ENCODE assay signal across 17 cellular contexts in the genomic region with DNA sequence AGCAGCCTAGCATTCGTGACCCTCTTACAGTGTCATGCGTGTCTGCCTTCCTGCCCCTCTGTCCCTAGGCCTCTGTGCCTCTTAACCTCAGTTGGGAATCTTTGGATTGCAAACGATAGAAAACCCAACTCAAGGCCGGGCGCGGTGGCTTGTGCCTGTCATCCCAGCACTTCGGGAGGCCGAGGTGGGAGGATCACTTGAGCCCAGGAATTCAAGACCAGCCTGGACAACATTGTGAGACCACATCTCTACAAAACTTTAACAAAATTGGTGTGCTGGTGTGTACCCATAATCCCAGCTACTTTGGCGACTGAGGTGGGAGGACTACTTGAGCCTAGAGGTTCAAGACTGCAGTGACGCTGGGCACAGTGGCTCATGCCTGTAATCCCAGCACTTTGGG. TPM values are rescaled to one million over a fixed set of nuclear protein-coding genes. Genes with fewer than 3 reads are reported as not detected.
DNase-seq lines count a peak whose midpoint lies in the region; ATAC-seq, FAIRE-seq and TF ChIP-seq lines count a peak whose summit lies in the region.
"Had no signal": no experiment of that assay in that cellular context is flagged by ENCODE, and none has a peak within 500 bp of the region (broad histone marks: within the 10 kb centered on the region; RNA-seq: fewer than 3 reads in every experiment).

No MANE protein-coding gene starts in this region.

- no peak overlapping the region for H2AK5ac ChIP-seq in neuronal stem cell (ENCODE audit: low read depth, low read length)

- POLR2A ChIA-PET in K562 (lab: Yijun Ruan, JAX), result interaction anchor here (0.6 to 2.1 kb wide), 13 partner anchors 11 to 538 kb away, joined by 3 to 14 read pairs (median 4); a partner anchor contains a TSS

- H3K27ac ChIP-seq in HUES6 (ENCODE audit: low read depth, low read length), result no peak overlapping the region
- H3K27ac ChIP-seq in K562 (ENCODE audit: extremely low read depth, low read depth, low read length), result peak overlapping the region; percentile 95
- H3K27ac ChIP-seq in neuronal stem cell (replicated peaks; ENCODE audit: low read length), result no peak overlapping the region
- H3K27ac ChIP-seq: left lung had no signal

- no peak overlapping the region for H2BK5ac ChIP-seq in neuronal stem cell (ENCODE audit: low read length)

- H3K79me1 ChIP-seq in neuronal stem cell (ENCODE audit: low read depth, low read length), result peaks cover 5% of the 10 kb centered on the region

- FAIRE-seq in K562 (lab: Jason Lieb, UNC), result no peak

- no peak overlapping the region for H3K18ac ChIP-seq in neuronal stem cell (ENCODE audit: low read length)

- H3K36me3 ChIP-seq in HUES6 (ENCODE audit: control insufficient read depth, insufficient read depth, low read length), result peaks cover 47% of the 10 kb centered on the region
- peaks cover 33% of the 10 kb centered on the region for H3K36me3 ChIP-seq in K562 (ENCODE audit: control insufficient read depth, insufficient read depth, low read length)
- H3K36me3 ChIP-seq in neuronal stem cell (replicated peaks in 1 of 2; ENCODE audit: control insufficient read depth in 2 of 2, insufficient read depth in 2 of 2, low read length in 2 of 2), result peaks cover 5 to 9% of the 10 kb centered on the region in 2 donors

- H3K4me3 ChIP-seq in HUES6 (ENCODE audit: low read depth, low read length) (no peak overlapping the region), K562 (no peak overlapping the region), neuronal stem cell (ENCODE audit: low read length in 2 of 2) (no peak overlapping the region)
- H3K4me3 ChIP-seq: left lung had no signal

- H3K9ac ChIP-seq in HUES6 (ENCODE audit: low read length) (peak overlapping the region; percentile 3), K562 (ENCODE audit: insufficient read depth in 1 of 2, low read depth in 2 of 2, low read length in 2 of 2) (peak overlapping the region; percentile 68 to 82; a peak in 2 of 4 replicates), neuronal stem cell (ENCODE audit: low read depth, low read length, poor library complexity) (no peak overlapping the region)

- H2BK15ac ChIP-seq in neuronal stem cell (ENCODE audit: low read length), result no peak overlapping the region

- H2BK120ac ChIP-seq in neuronal stem cell (ENCODE audit: low read depth, low read length), result peak overlapping the region; percentile 22

- H3K4me2 ChIP-seq in K562 (ENCODE audit: insufficient read depth, low read length) (peak overlapping the region; percentile 56), neuronal stem cell (ENCODE audit: insufficient read depth, low read length, poor library complexity, severe bottlenecking) (no peak overlapping the region)

- H3K4me1 ChIP-seq in HUES6 (ENCODE audit: control insufficient read depth, insufficient read depth, low read length), result peaks cover 12% of the 10 kb centered on the region; the same call in 1 of the 2 replicates
- peaks cover 14 to 27% of the 10 kb centered on the region in 2 experiments for H3K4me1 ChIP-seq in K562 (replicated peaks in 1 of 2; ENCODE audit: control insufficient read depth in 2 of 2, insufficient read depth in 2 of 2, low read length in 2 of 2)
- H3K4me1 ChIP-seq in neuronal stem cell (ENCODE audit: control insufficient read depth in 2 of 2, insufficient read depth in 1 of 2, low read depth in 1 of 2, low read length in 2 of 2), result peaks cover 9% of the 10 kb centered on the region in 2 donors
- H3K4me1 ChIP-seq: left lung had no signal

- H4K8ac ChIP-seq in neuronal stem cell (ENCODE audit: low read depth, low read length), result no peak overlapping the region

- no peak overlapping the region for H2BK12ac ChIP-seq in neuronal stem cell (ENCODE audit: low read length)

- no peak overlapping the region for H4K91ac ChIP-seq in neuronal stem cell (ENCODE audit: low read depth, low read length, poor library complexity)

- DNase-seq in T-helper 2 cell treated with Interferon-gamma antibody and Interleukin-4, amounts not matched to agents 5 μg/mL and 100 μg/mL, for 36 hours (ENCODE audit: low spot score), result no peak
- DNase-seq in T-helper 2 cell, result no peak
- DNase-seq in K562 (ENCODE audit: extremely low read depth in 1 of 4, low spot score in 3 of 4), result no peak
- DNase-seq in neuronal stem cell (ENCODE audit: low spot score), result no peak
- DNase-seq in stimulated activated naive B cell treated with anti-CD40 and anti-IgM and Interleukin-4, amounts not matched to agents 10 μg/mL and 1 μg/mL and 100 μg/mL, for 72 hours, result no peak
- no peak for DNase-seq in erythroblast (lab: John Stamatoyannopoulos, UW)
- DNase-seq in activated naive CD8-positive, alpha-beta T cell treated with anti-CD3 and anti-CD28 coated beads, Interleukin-2, amount 50 U/mL, for 24 hours, result no peak
- DNase-seq: activated CD4-positive, CD25-positive, alpha-beta regulatory T cell; activated CD8-positive, alpha-beta memory T cell treated with anti-CD3 and anti-CD28 coated beads, Interleukin-2, amount 10 ng/mL, durations not matched to agents 7 days and 5 days; left lung; naive B cell; NCI-H2107; NCI-H526 treated with DMSO at 0.1 percent for 48 hours had no signal

- CTCF ChIA-PET in K562 (lab: Yijun Ruan, JAX; ENCODE audit: low intra/inter-chr PET ratio), result no interaction called here

- no peak for TF ChIP-seq CTCF in K562 (IDR thresholded peaks at IDR 0.05 in 2 of 3, conservative IDR thresholded peaks at IDR 0.05 in 1 of 3; ENCODE audit: insufficient read depth in 2 of 3, low read depth in 1 of 3, low read length in 3 of 3)

- H3K4me3 Mint-ChIP-seq in T-helper 2 cell treated with Interferon-gamma antibody and Interleukin-4, amounts not matched to agents 5 μg/mL and 100 μg/mL, for 36 hours, result no peak overlapping the region
- H3K4me3 Mint-ChIP-seq in stimulated activated naive B cell treated with anti-CD40 and anti-IgM and Interleukin-4, amounts not matched to agents 10 μg/mL and 1 μg/mL and 100 μg/mL, for 72 hours, result no peak overlapping the region
- H3K4me3 Mint-ChIP-seq in activated naive CD8-positive, alpha-beta T cell treated with anti-CD3 and anti-CD28 coated beads, Interleukin-2, amount 50 U/mL, for 24 hours, result no peak overlapping the region
- H3K4me3 Mint-ChIP-seq: activated CD8-positive, alpha-beta memory T cell treated with anti-CD3 and anti-CD28 coated beads, Interleukin-2, amount 10 ng/mL, durations not matched to agents 7 days and 5 days; activated naive CD4-positive, alpha-beta T cell treated with anti-CD3 and anti-CD28 coated beads, Interleukin-2, amount 50 U/mL, for 24 hours; CD14-positive monocyte; IgD-negative memory B cell; naive B cell had no signal

- H3K14ac ChIP-seq in neuronal stem cell (ENCODE audit: low read length), result no peak overlapping the region

- no peak for TF ChIP-seq EP300 in K562 (IDR thresholded peaks at IDR 0.05; ENCODE audit: low read length)

- H3K9me3 Mint-ChIP-seq in T-helper 2 cell treated with Interferon-gamma antibody and Interleukin-4, amounts not matched to agents 5 μg/mL and 100 μg/mL, for 36 hours, result no peaks in the 10 kb centered on the region
- no peaks in the 10 kb centered on the region for H3K9me3 Mint-ChIP-seq in stimulated activated naive B cell treated with anti-CD40 and anti-IgM and Interleukin-4, amounts not matched to agents 10 μg/mL and 1 μg/mL and 100 μg/mL, for 72 hours
- H3K9me3 Mint-ChIP-seq in activated naive CD8-positive, alpha-beta T cell treated with anti-CD3 and anti-CD28 coated beads, Interleukin-2, amount 50 U/mL, for 24 hours, result no peaks in the 10 kb centered on the region
- H3K9me3 Mint-ChIP-seq: activated naive CD4-positive, alpha-beta T cell treated with anti-CD3 and anti-CD28 coated beads, Interleukin-2, amount 50 U/mL, for 24 hours; CD14-positive monocyte; IgD-negative memory B cell; naive B cell had no signal

- H3K27me3 ChIP-seq in HUES6 (ENCODE audit: control insufficient read depth, insufficient read depth, low read length), result no peaks in the 10 kb centered on the region
- H3K27me3 ChIP-seq in K562 (ENCODE audit: control insufficient read depth in 2 of 2, insufficient read depth in 2 of 2, low read length in 2 of 2), result no peaks in the 10 kb centered on the region
- H3K27me3 ChIP-seq in neuronal stem cell (ENCODE audit: control insufficient read depth in 3 of 3, insufficient read depth in 3 of 3, low read depth in 1 of 3, low read length in 3 of 3), result no peaks in the 10 kb centered on the region
- H3K27me3 ChIP-seq: left lung had no signal

- H3K27ac Mint-ChIP-seq in T-helper 2 cell treated with Interferon-gamma antibody and Interleukin-4, amounts not matched to agents 5 μg/mL and 100 μg/mL, for 36 hours, result peak overlapping the region; percentile 60
- H3K27ac Mint-ChIP-seq in stimulated activated naive B cell treated with anti-CD40 and anti-IgM and Interleukin-4, amounts not matched to agents 10 μg/mL and 1 μg/mL and 100 μg/mL, for 72 hours, result no peak overlapping the region
- no peak overlapping the region for H3K27ac Mint-ChIP-seq in activated naive CD8-positive, alpha-beta T cell treated with anti-CD3 and anti-CD28 coated beads, Interleukin-2, amount 50 U/mL, for 24 hours
- H3K27ac Mint-ChIP-seq: activated CD8-positive, alpha-beta memory T cell treated with anti-CD3 and anti-CD28 coated beads, Interleukin-2, amount 10 ng/mL, durations not matched to agents 7 days and 5 days; activated naive CD4-positive, alpha-beta T cell treated with anti-CD3 and anti-CD28 coated beads, Interleukin-2, amount 50 U/mL, for 24 hours had no signal

- H3K9me3 ChIP-seq in HUES6 (ENCODE audit: control insufficient read depth, insufficient read depth, low read depth, low read length), result no peaks in the 10 kb centered on the region
- H3K9me3 ChIP-seq in K562 (replicated peaks; ENCODE audit: control insufficient read depth, insufficient read depth, low read depth, low read length), result no peaks in the 10 kb centered on the region
- no peaks in the 10 kb centered on the region for H3K9me3 ChIP-seq in neuronal stem cell (replicated peaks in 1 of 2; ENCODE audit: control insufficient read depth in 2 of 2, insufficient read depth in 1 of 2, low read depth in 1 of 2, low read length in 2 of 2)
- H3K9me3 ChIP-seq: left lung had no signal

- WGBS in K562 (ENCODE audit: insufficient coverage, low coverage, missing lambda C conversion rate), result 46% methylated on average over 10 of the region's 10 CpGs
- no CpG with 5 or more reads among the region's 10 CpGs for WGBS in neuronal stem cell (ENCODE audit: extremely low coverage in 2 of 2, insufficient read length in 2 of 2, insufficient replicate concordance in 1 of 2), 2 donors

- peaks cover 10% of the 10 kb centered on the region for H3K36me3 Mint-ChIP-seq in T-helper 2 cell treated with Interferon-gamma antibody and Interleukin-4, amounts not matched to agents 5 μg/mL and 100 μg/mL, for 36 hours (ENCODE audit: low read depth)
- peaks cover 20 to 47% of the 10 kb centered on the region in 2 donors for H3K36me3 Mint-ChIP-seq in stimulated activated naive B cell treated with anti-CD40 and anti-IgM and Interleukin-4, amounts not matched to agents 10 μg/mL and 1 μg/mL and 100 μg/mL, for 72 hours
- H3K36me3 Mint-ChIP-seq in activated naive CD8-positive, alpha-beta T cell treated with anti-CD3 and anti-CD28 coated beads, Interleukin-2, amount 50 U/mL, for 24 hours (ENCODE audit: low read depth), result peaks cover 10% of the 10 kb centered on the region
- H3K36me3 Mint-ChIP-seq: CD14-positive monocyte, naive B cell had no signal

- intact Hi-C loops in K562 (cut with micrococcal nuclease), result no loop called here

- H3K79me2 ChIP-seq in K562 (ENCODE audit: control insufficient read depth, insufficient read depth, low read length), result 0 out of 3 replicates have a peak, but pooled peaks cover 2% of the 10 kb centered on the region

- in situ Hi-C loops in K562 (cut with MboI), result no loop called here

- no peak for ATAC-seq in K562
- no peak for ATAC-seq in stimulated activated naive B cell treated with anti-CD40 and anti-IgM and Interleukin-4, amounts not matched to agents 10 μg/mL and 1 μg/mL and 100 μg/mL, for 72 hours (replicated peaks)
- no peak for ATAC-seq in activated naive CD8-positive, alpha-beta T cell treated with anti-CD3 and anti-CD28 coated beads, Interleukin-2, amount 50 U/mL, for 24 hours

- no peak for TF ChIP-seq RAD21 in K562 (CRISPR knock-in tag; conservative IDR thresholded peaks at IDR 0.05 in 1 of 2, IDR thresholded peaks at IDR 0.05 in 1 of 2)

- no peak for TF ChIP-seq POLR2A in K562 (conservative IDR thresholded peaks at IDR 0.05)
- TF ChIP-seq POLR2A in erythroblast (IDR thresholded peaks at IDR 0.05; ENCODE audit: low read length), result no peak

- no peaks in the 10 kb centered on the region for H3K27me3 Mint-ChIP-seq in T-helper 2 cell treated with Interferon-gamma antibody and Interleukin-4, amounts not matched to agents 5 μg/mL and 100 μg/mL, for 36 hours (ENCODE audit: low read depth)
- no peaks in the 10 kb centered on the region for H3K27me3 Mint-ChIP-seq in stimulated activated naive B cell treated with anti-CD40 and anti-IgM and Interleukin-4, amounts not matched to agents 10 μg/mL and 1 μg/mL and 100 μg/mL, for 72 hours
- no peaks in the 10 kb centered on the region for H3K27me3 Mint-ChIP-seq in activated naive CD8-positive, alpha-beta T cell treated with anti-CD3 and anti-CD28 coated beads, Interleukin-2, amount 50 U/mL, for 24 hours
- H3K27me3 Mint-ChIP-seq: activated CD8-positive, alpha-beta memory T cell treated with anti-CD3 and anti-CD28 coated beads, Interleukin-2, amount 10 ng/mL, durations not matched to agents 7 days and 5 days; activated naive CD4-positive, alpha-beta T cell treated with anti-CD3 and anti-CD28 coated beads, Interleukin-2, amount 50 U/mL, for 24 hours; IgD-negative memory B cell; naive B cell had no signal

- peaks cover 1% of the 10 kb centered on the region for H3K4me1 Mint-ChIP-seq in T-helper 2 cell treated with Interferon-gamma antibody and Interleukin-4, amounts not matched to agents 5 μg/mL and 100 μg/mL, for 36 hours (ENCODE audit: low read depth)
- H3K4me1 Mint-ChIP-seq in stimulated activated naive B cell treated with anti-CD40 and anti-IgM and Interleukin-4, amounts not matched to agents 10 μg/mL and 1 μg/mL and 100 μg/mL, for 72 hours, result peaks cover 11 to 16% of the 10 kb centered on the region in 2 donors
- peaks cover 9% of the 10 kb centered on the region for H3K4me1 Mint-ChIP-seq in activated naive CD8-positive, alpha-beta T cell treated with anti-CD3 and anti-CD28 coated beads, Interleukin-2, amount 50 U/mL, for 24 hours
- H3K4me1 Mint-ChIP-seq: activated CD8-positive, alpha-beta memory T cell treated with anti-CD3 and anti-CD28 coated beads, Interleukin-2, amount 10 ng/mL, durations not matched to agents 7 days and 5 days had no signal

- no peak overlapping the region for H3K23ac ChIP-seq in neuronal stem cell (ENCODE audit: low read depth, low read length, poor library complexity)

- H3K9me1 ChIP-seq in K562 (ENCODE audit: control insufficient read depth, insufficient read depth, low read length), result peaks cover 10% of the 10 kb centered on the region

- H3K4ac ChIP-seq in neuronal stem cell (ENCODE audit: low read length), result no peak overlapping the region

- H2AFZ ChIP-seq in K562 (ENCODE audit: low read depth, low read length), result peak overlapping the region; percentile 78
- peak overlapping the region; percentile 62 for H2AFZ ChIP-seq in neuronal stem cell (ENCODE audit: low read length)

- 0 out of 2 replicates have a peak, but pooled peaks cover 4% of the 10 kb centered on the region for H4K20me1 ChIP-seq in K562 (replicated peaks; ENCODE audit: control insufficient read depth, insufficient read depth, low read length)

- BruUV-seq in K562 (replicated peaks; lab: Mats Ljungman, UMichigan), result no TSS peak

RNA-seq across cellular contexts. Expression of a gene that starts 36.7 kb away (rescaled TPM):
- 35.7 and 82.7 TPM in 2 replicates for total RNA-seq in K562 (2011; cell fraction: chromatin; rRNA removed; ENCODE audit: low replicate concordance)
- total RNA-seq in K562 (2011; cell fraction: nucleolus; rRNA removed), result 44.5 and 46.5 TPM in 2 replicates
- 44.1 and 47.5 TPM in 2 replicates for total RNA-seq in K562 (2011; cell fraction: nucleoplasm; rRNA removed)
- total RNA-seq in K562 (2014; rRNA removed) (9.0 and 11.2 TPM in 2 replicates), K562 (2014; rRNA removed; fragmentation: Illumina TruSeq; extraction: Trizol) (4.7 and 7.4 TPM in 2 replicates), K562 (2015; rRNA removed; fragmentation: Illumina TruSeq; extraction: Trizol) (6.5 and 7.0 TPM in 2 replicates), K562 (2021) (17.0 and 18.6 TPM in 2 replicates)
- polyA plus RNA-seq in K562 (2011; rRNA removed) (7.2 and 11.4 TPM in 2 replicates), K562 (2014; fragmentation: Illumina TruSeq; extraction: Trizol) (10.1 and 11.4 TPM in 2 replicates), K562 (2014; fragmentation: Nextera tagmentation; extraction: Ambion mirVana) (1 to 10 TPM; 1.7 to 3.8 TPM), K562 (2014; rRNA removed) (12.2 and 18.5 TPM in 2 replicates)
- polyA plus RNA-seq in K562 (2011; cell fraction: cytosol; rRNA removed), result 10.3 and 15.3 TPM in 2 replicates
- polyA plus RNA-seq in K562 (2011; cell fraction: nucleus; rRNA removed), result 28.6 and 45.5 TPM in 2 replicates
- polyA plus RNA-seq in K562 (2012), result 6.7 and 14.1 TPM in 2 replicates
- polyA minus RNA-seq in K562 (2011; rRNA and poly(A)+ RNA removed), result 13.6 and 16.5 TPM in 2 replicates
- polyA minus RNA-seq in K562 (2011; cell fraction: cytosol; rRNA and poly(A)+ RNA removed), result 7.0 and 11.8 TPM in 2 replicates
- 8.1 and 13.1 TPM in 2 replicates for polyA minus RNA-seq in K562 (2011; cell fraction: nucleus; rRNA and poly(A)+ RNA removed)
- polyA plus RNA-seq in neuronal stem cell (2013, experiment 1 of 2), result 11.1 TPM
- 11.1 TPM for polyA plus RNA-seq in neuronal stem cell (2013, experiment 2 of 2)

RNA-seq across cellular contexts. Expression of a gene that starts 44.2 kb away (rescaled TPM):
- total RNA-seq in K562 (2011; cell fraction: chromatin; rRNA removed; ENCODE audit: low replicate concordance), result 78.6 and 99.1 TPM in 2 replicates
- total RNA-seq in K562 (2011; cell fraction: nucleolus; rRNA removed), result 34.0 and 38.0 TPM in 2 replicates
- 43.6 and 46.6 TPM in 2 replicates for total RNA-seq in K562 (2011; cell fraction: nucleoplasm; rRNA removed)
- total RNA-seq in K562 (2014; rRNA removed) (3.5 and 3.9 TPM in 2 replicates), K562 (2014; rRNA removed; fragmentation: Illumina TruSeq; extraction: Trizol) (3.1 and 3.9 TPM in 2 replicates), K562 (2015; rRNA removed; fragmentation: Illumina TruSeq; extraction: Trizol) (4.3 and 4.8 TPM in 2 replicates), K562 (2021) (10.1 and 10.4 TPM in 2 replicates)
- polyA plus RNA-seq in K562 (2011; rRNA removed) (4.0 and 6.3 TPM in 2 replicates), K562 (2014; fragmentation: Illumina TruSeq; extraction: Trizol) (4.3 and 5.4 TPM in 2 replicates), K562 (2014; fragmentation: Nextera tagmentation; extraction: Ambion mirVana) (under 1 TPM; 0.13 to 0.45 TPM), K562 (2014; rRNA removed) (8.8 and 9.5 TPM in 2 replicates)
- polyA plus RNA-seq in K562 (2011; cell fraction: cytosol; rRNA removed), result 1.2 and 2.6 TPM in 2 replicates
- 21.6 and 23.6 TPM in 2 replicates for polyA plus RNA-seq in K562 (2011; cell fraction: nucleus; rRNA removed)
- 3.9 and 4.4 TPM in 2 replicates for polyA plus RNA-seq in K562 (2012)
- polyA minus RNA-seq in K562 (2011; rRNA and poly(A)+ RNA removed), result 3.8 and 8.5 TPM in 2 replicates
- 2.6 and 4.0 TPM in 2 replicates for polyA minus RNA-seq in K562 (2011; cell fraction: cytosol; rRNA and poly(A)+ RNA removed)
- 19.9 and 31.2 TPM in 2 replicates for polyA minus RNA-seq in K562 (2011; cell fraction: nucleus; rRNA and poly(A)+ RNA removed)
- 16.5 TPM for polyA plus RNA-seq in neuronal stem cell (2013, experiment 1 of 2)
- 15.5 TPM for polyA plus RNA-seq in neuronal stem cell (2013, experiment 2 of 2)

RNA-seq across cellular contexts. Expression of a gene that starts 54.5 kb away (rescaled TPM):
- total RNA-seq in K562 (2011; cell fraction: chromatin; rRNA removed; ENCODE audit: low replicate concordance), result 15.2 and 26.5 TPM in 2 replicates
- total RNA-seq in K562 (2011; cell fraction: nucleolus; rRNA removed), result 12.8 and 13.4 TPM in 2 replicates
- total RNA-seq in K562 (2011; cell fraction: nucleoplasm; rRNA removed), result 10.8 and 11.7 TPM in 2 replicates
- total RNA-seq in K562 (2014; rRNA removed) (2.9 and 4.7 TPM in 2 replicates), K562 (2014; rRNA removed; fragmentation: Illumina TruSeq; extraction: Trizol) (0.99 and 1.4 TPM in 2 replicates), K562 (2015; rRNA removed; fragmentation: Illumina TruSeq; extraction: Trizol) (2.1 and 3.1 TPM in 2 replicates), K562 (2021) (23.6 and 26.6 TPM in 2 replicates)
- polyA plus RNA-seq in K562 (2011; rRNA removed) (0.77 and 1.1 TPM in 2 replicates), K562 (2014; fragmentation: Illumina TruSeq; extraction: Trizol) (6.1 and 10.6 TPM in 2 replicates), K562 (2014; fragmentation: Nextera tagmentation; extraction: Ambion mirVana) (1 to 10 TPM in 1 of 2 experiments, under 1 TPM in 1; 0.48 to 2.3 TPM), K562 (2014; rRNA removed) (6.9 and 7.1 TPM in 2 replicates)
- 0.75 and 1.0 TPM in 2 replicates for polyA plus RNA-seq in K562 (2011; cell fraction: cytosol; rRNA removed)
- 4.0 and 7.0 TPM in 2 replicates for polyA plus RNA-seq in K562 (2011; cell fraction: nucleus; rRNA removed)
- 8.4 and 8.6 TPM in 2 replicates for polyA plus RNA-seq in K562 (2012)
- 1.2 and 1.3 TPM in 2 replicates for polyA minus RNA-seq in K562 (2011; rRNA and poly(A)+ RNA removed)
- 5.6 and 7.3 TPM in 2 replicates for polyA minus RNA-seq in K562 (2011; cell fraction: cytosol; rRNA and poly(A)+ RNA removed)
- polyA minus RNA-seq in K562 (2011; cell fraction: nucleus; rRNA and poly(A)+ RNA removed), result 2.8 and 3.1 TPM in 2 replicates
- 6.1 TPM for polyA plus RNA-seq in neuronal stem cell (2013, experiment 1 of 2)
- 6.2 TPM for polyA plus RNA-seq in neuronal stem cell (2013, experiment 2 of 2)
